Comparison of ENCODE assay signal across 1 cellular context in the genomic region with DNA sequence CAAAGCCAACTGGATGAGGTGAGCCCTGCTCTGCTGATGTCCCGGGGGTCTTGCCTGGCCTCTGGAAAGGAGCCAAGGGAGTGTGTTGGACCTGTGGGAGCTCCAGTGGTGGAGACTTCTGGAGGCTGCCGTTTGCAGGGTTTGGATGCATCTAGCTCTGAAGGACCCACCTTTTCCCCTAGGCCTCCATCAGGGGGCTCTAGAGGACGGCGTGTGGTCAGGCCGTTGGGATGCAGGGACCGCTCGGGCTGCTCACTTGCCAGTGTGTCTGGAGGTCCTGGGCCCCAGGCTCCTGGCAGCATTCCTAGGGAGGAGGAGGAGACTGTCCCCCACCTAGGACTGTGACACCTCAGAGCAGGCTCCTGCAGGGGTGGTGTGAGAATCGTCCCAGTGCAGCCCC.
TF ChIP-seq lines count a peak whose summit lies in the region.

No MANE protein-coding gene starts in this region.

TF ChIP-seq in H1, 55 proteins besides CTCF, POLR2A, EP300 and RAD21 (continued from another document):
- TF ChIP-seq JUND (IDR thresholded peaks at IDR 0.05; ENCODE audit: low read length) (no peak), KDM4A (IDR thresholded peaks at IDR 0.05; ENCODE audit: low read depth, low read length, severe bottlenecking) (no peak), KDM1A (IDR thresholded peaks at IDR 0.05; ENCODE audit: borderline replicate concordance, low read length) (no peak), CHD2 (IDR thresholded peaks at IDR 0.05; ENCODE audit: low read length) (no peak), NRF1 (IDR thresholded peaks at IDR 0.05; ENCODE audit: low read depth, low read length) (no peak), SIN3A (conservative IDR thresholded peaks at IDR 0.05 in 1 of 2, IDR thresholded peaks at IDR 0.05 in 1 of 2; ENCODE audit: low read depth in 1 of 2, low read length in 2 of 2) (no peak), ASH2L (IDR thresholded peaks at IDR 0.05; ENCODE audit: low read length) (no peak)
- TF ChIP-seq, protein P1, sequence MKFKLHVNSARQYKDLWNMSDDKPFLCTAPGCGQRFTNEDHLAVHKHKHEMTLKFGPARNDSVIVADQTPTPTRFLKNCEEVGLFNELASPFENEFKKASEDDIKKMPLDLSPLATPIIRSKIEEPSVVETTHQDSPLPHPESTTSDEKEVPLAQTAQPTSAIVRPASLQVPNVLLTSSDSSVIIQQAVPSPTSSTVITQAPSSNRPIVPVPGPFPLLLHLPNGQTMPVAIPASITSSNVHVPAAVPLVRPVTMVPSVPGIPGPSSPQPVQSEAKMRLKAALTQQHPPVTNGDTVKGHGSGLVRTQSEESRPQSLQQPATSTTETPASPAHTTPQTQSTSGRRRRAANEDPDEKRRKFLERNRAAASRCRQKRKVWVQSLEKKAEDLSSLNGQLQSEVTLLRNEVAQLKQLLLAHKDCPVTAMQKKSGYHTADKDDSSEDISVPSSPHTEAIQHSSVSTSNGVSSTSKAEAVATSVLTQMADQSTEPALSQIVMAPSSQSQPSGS (IDR thresholded peaks at IDR 0.05; ENCODE audit: low read length) = no peak
